ENCODE assay signal across 1 cellular context in the genomic region with DNA sequence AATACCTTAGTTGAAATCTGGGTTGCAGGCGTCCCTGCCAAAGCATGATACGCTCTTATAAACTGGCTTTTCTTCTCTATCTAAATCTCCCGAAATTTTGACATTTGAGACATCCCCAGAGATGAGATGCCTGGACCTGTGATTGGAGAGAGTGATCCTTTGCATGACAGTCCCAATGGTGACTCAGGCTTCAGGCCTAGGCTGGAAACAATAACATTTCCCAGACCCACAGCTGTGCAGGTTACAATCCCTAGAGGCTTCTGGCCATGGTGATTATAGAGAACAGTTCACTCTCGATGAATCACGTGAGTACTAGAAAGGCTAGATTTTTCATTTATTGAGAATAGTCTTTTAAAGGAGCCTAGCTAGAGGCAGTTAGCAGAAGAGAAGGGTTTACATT.
TF ChIP-seq lines count a peak whose summit lies in the region.

No MANE protein-coding gene starts in this region.

TF ChIP-seq in IMR-90, 13 proteins besides CTCF, POLR2A, EP300 and RAD21 (continued from another document):
- no peak for TF ChIP-seq CEBPB (IDR thresholded peaks at IDR 0.05; ENCODE audit: low read depth, low read length)
